In the genomic region with DNA sequence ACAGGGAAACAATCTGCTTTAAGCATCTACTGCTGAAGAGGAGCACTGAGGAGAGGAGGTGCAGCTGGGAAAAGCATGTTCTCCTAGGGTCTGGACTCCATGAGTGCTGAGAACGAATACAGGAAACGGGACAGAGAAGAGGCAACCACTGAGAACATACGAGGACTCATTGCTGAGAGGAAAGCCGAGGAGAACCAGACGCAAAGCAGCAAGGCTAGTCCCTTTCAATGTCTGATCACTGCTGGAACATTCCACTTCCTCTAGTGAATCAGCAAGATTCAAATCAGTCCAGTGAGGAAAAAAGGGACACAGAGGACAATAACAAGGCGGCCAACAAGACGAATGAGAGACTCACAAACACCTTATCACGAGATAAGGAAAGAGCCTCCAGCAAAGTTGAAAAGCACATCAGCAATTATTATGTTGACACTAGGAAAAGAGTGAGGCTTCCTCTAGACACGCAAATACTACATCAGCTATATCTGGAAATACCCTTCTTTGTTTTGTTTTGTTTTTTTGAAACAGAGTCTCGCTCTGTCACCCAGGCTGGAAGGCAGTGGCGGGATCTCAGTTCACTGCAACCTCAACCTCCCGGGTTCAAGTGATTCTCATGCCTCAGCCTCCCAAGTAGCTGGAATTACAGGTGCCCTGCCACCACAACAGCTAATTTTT, we compare ENCODE assay signal across 10 cellular contexts. TPM values are rescaled to one million over a fixed set of nuclear protein-coding genes. Genes with fewer than 3 reads are reported as not detected.
A peak's percentile ranks its signal among the peaks of the same experiment; 100 is the strongest.
DNase-seq lines count a peak whose midpoint lies in the region; ATAC-seq and TF ChIP-seq lines count a peak whose summit lies in the region.
"Had no signal": no experiment of that assay in that cellular context is flagged by ENCODE, and none has a peak within 500 bp of the region (broad histone marks: within the 10 kb centered on the region; RNA-seq: fewer than 3 reads in every experiment).

No MANE protein-coding gene starts in this region.

- no peaks in the 10 kb centered on the region for H3F3A ChIP-seq in PC-9 (ENCODE audit: insufficient read depth, low read depth)

- H3K4me1 ChIP-seq in BLaER1 treated with 17β-estradiol and CSF1 and Interleukin-3, amounts not matched to agents 10 nM and 100 nM = peaks cover 0 to 43% (median 7%) of the 10 kb centered on the region in 10 experiments; a peak in 13 of 20 replicates
- H3K4me1 ChIP-seq in PC-9 (replicated peaks; ENCODE audit: insufficient read depth) (no peaks in the 10 kb centered on the region), endodermal cell (ENCODE audit: control insufficient read depth, insufficient read depth, low read length) (no peaks in the 10 kb centered on the region), neuronal stem cell (ENCODE audit: control insufficient read depth in 2 of 2, insufficient read depth in 1 of 2, low read depth in 1 of 2, low read length in 2 of 2) (no peaks in the 10 kb centered on the region)

- no peaks in the 10 kb centered on the region for H3K79me1 ChIP-seq in neuronal stem cell (ENCODE audit: low read depth, low read length)

- peaks cover 90 to 100% (median 99%) of the 10 kb centered on the region in 11 experiments for H3K36me3 ChIP-seq in BLaER1 treated with 17β-estradiol and CSF1 and Interleukin-3, amounts not matched to agents 10 nM and 100 nM
- peaks cover 16% of the 10 kb centered on the region for H3K36me3 ChIP-seq in PC-9 (ENCODE audit: low read depth)
- peaks cover 66% of the 10 kb centered on the region for H3K36me3 ChIP-seq in endodermal cell (ENCODE audit: control insufficient read depth, insufficient read depth, low read length)
- H3K36me3 ChIP-seq in neuronal stem cell (replicated peaks in 1 of 2; ENCODE audit: control insufficient read depth in 2 of 2, insufficient read depth in 2 of 2, low read length in 2 of 2) = peaks cover 16 to 73% of the 10 kb centered on the region in 2 donors

- H3K36me3 Mint-ChIP-seq in endodermal cell (ENCODE audit: low read depth) = peaks cover 46% of the 10 kb centered on the region
- H3K36me3 Mint-ChIP-seq in natural killer cell treated with Interleukin-12 subunit alpha and Interleukin-12 subunit beta and Interleukin-15 and Interleukin-18, amount 100 ng/mL, for 72 hours = peaks cover 21% of the 10 kb centered on the region

- H3K14ac ChIP-seq in neuronal stem cell (ENCODE audit: low read length) = no peak overlapping the region

- no peak overlapping the region for H3K4me3 ChIP-seq in BLaER1 treated with 17β-estradiol and CSF1 and Interleukin-3, amounts not matched to agents 10 nM and 100 nM
- H3K4me3 ChIP-seq in PC-9 (no peak overlapping the region), endodermal cell (ENCODE audit: low read length) (no peak overlapping the region), neuronal stem cell (ENCODE audit: low read length in 2 of 2) (no peak overlapping the region)

- H3K4ac ChIP-seq in neuronal stem cell (ENCODE audit: low read length) = no peak overlapping the region

- no peak overlapping the region for H2BK12ac ChIP-seq in neuronal stem cell (ENCODE audit: low read length)

- no peaks in the 10 kb centered on the region for H3K27me3 Mint-ChIP-seq in endodermal cell (ENCODE audit: insufficient read depth)
- no peaks in the 10 kb centered on the region for H3K27me3 Mint-ChIP-seq in natural killer cell treated with Interleukin-12 subunit alpha and Interleukin-12 subunit beta and Interleukin-15 and Interleukin-18, amount 100 ng/mL, for 72 hours

- BruUV-seq in PC-9 (replicated peaks; lab: Mats Ljungman, UMichigan) = no TSS peak

- H3K9me3 ChIP-seq in BLaER1 treated with 17β-estradiol and CSF1 and Interleukin-3, amounts not matched to agents 10 nM and 100 nM (replicated peaks in 1 of 11) = no peaks in the 10 kb centered on the region
- H3K9me3 ChIP-seq in PC-9 (ENCODE audit: insufficient read depth, low read depth) = no peaks in the 10 kb centered on the region
- no peaks in the 10 kb centered on the region for H3K9me3 ChIP-seq in endodermal cell (ENCODE audit: control insufficient read depth, low read length)
- H3K9me3 ChIP-seq in neuronal stem cell (replicated peaks in 1 of 2; ENCODE audit: control insufficient read depth in 2 of 2, insufficient read depth in 1 of 2, low read depth in 1 of 2, low read length in 2 of 2) = no peaks in the 10 kb centered on the region

- CTCF ChIA-PET in PC-9 (lab: Charles Lee) = no interaction called here

- H2BK15ac ChIP-seq in neuronal stem cell (ENCODE audit: low read length) = no peak overlapping the region

- no peak overlapping the region for H3K18ac ChIP-seq in neuronal stem cell (ENCODE audit: low read length)

- peak overlapping the region in 5 of 11 experiments; percentile 3 to 50 (median 38); a peak in 7 of 22 replicates for H3K9ac ChIP-seq in BLaER1 treated with 17β-estradiol and CSF1 and Interleukin-3, amounts not matched to agents 10 nM and 100 nM
- H3K9ac ChIP-seq in endodermal cell (ENCODE audit: extremely low read depth, low read length, poor library complexity, severe bottlenecking) (no peak overlapping the region), neuronal stem cell (ENCODE audit: low read depth, low read length, poor library complexity) (no peak overlapping the region)

- peak overlapping the region; percentile 52 for H3K27ac Mint-ChIP-seq in endodermal cell
- H3K27ac Mint-ChIP-seq in natural killer cell treated with Interleukin-12 subunit alpha and Interleukin-12 subunit beta and Interleukin-15 and Interleukin-18, amount 100 ng/mL, for 72 hours = peak overlapping the region; percentile 19 to 44

- H3K79me2 ChIP-seq in PC-9 (ENCODE audit: low read depth) = no peaks in the 10 kb centered on the region

- WGBS in endodermal cell (ENCODE audit: insufficient coverage in 1 of 2, insufficient read length in 1 of 2), 2 experiments = 80 to 84% methylated on average over 12 of the region's 12 CpGs
- no CpG with 5 or more reads among the region's 12 CpGs for WGBS in neuronal stem cell (ENCODE audit: extremely low coverage in 2 of 2, insufficient read length in 2 of 2, insufficient replicate concordance in 1 of 2), 2 donors

- no peak overlapping the region for H3K4me3 Mint-ChIP-seq in endodermal cell
- H3K4me3 Mint-ChIP-seq in natural killer cell treated with Interleukin-12 subunit alpha and Interleukin-12 subunit beta and Interleukin-15 and Interleukin-18, amount 100 ng/mL, for 72 hours = no peak overlapping the region

- peak in 1 of 2 experiments; percentile 41 for DNase-seq in PC-9
- DNase-seq in endodermal cell = no peak
- no peak for DNase-seq in natural killer cell treated with Interleukin-12 subunit alpha and Interleukin-12 subunit beta and Interleukin-15 and Interleukin-18, amount 100 ng/mL, for 72 hours (ENCODE audit: low spot score)
- DNase-seq in neuronal stem cell (ENCODE audit: low spot score) = no peak
- no peak for DNase-seq in DMS79 (lab: John Stamatoyannopoulos, UW)
- no peak for DNase-seq in DMS53 treated with DMSO at 0.1 percent for 48 hours (lab: John Stamatoyannopoulos, UW; ENCODE audit: unreplicated experiment)
- DNase-seq: effector CD8-positive, alpha-beta T cell; NCI-H1417 treated with DMSO at 0.1 percent for 48 hours had no signal

- H2AFZ ChIP-seq in PC-9 (no peak overlapping the region), neuronal stem cell (ENCODE audit: low read length) (no peak overlapping the region)

- no peaks in the 10 kb centered on the region for H3K9me3 Mint-ChIP-seq in endodermal cell
- H3K9me3 Mint-ChIP-seq in natural killer cell treated with Interleukin-12 subunit alpha and Interleukin-12 subunit beta and Interleukin-15 and Interleukin-18, amount 100 ng/mL, for 72 hours = no peaks in the 10 kb centered on the region

- no peaks in the 10 kb centered on the region for H3K27me3 ChIP-seq in BLaER1 treated with 17β-estradiol and CSF1 and Interleukin-3, amounts not matched to agents 10 nM and 100 nM
- H3K27me3 ChIP-seq in PC-9 (ENCODE audit: insufficient read depth, low read depth) = no peaks in the 10 kb centered on the region
- no peaks in the 10 kb centered on the region for H3K27me3 ChIP-seq in endodermal cell (ENCODE audit: control insufficient read depth, insufficient read depth, low read length, poor library complexity, severe bottlenecking)
- H3K27me3 ChIP-seq in neuronal stem cell (ENCODE audit: control insufficient read depth in 3 of 3, insufficient read depth in 3 of 3, low read depth in 1 of 3, low read length in 3 of 3) = no peaks in the 10 kb centered on the region

- no peak overlapping the region for H2AK5ac ChIP-seq in neuronal stem cell (ENCODE audit: low read depth, low read length)

- no peak overlapping the region for H4K8ac ChIP-seq in neuronal stem cell (ENCODE audit: low read depth, low read length)

- no peaks in the 10 kb centered on the region for H3K9me2 ChIP-seq in PC-9 (ENCODE audit: insufficient read depth)

- no peak overlapping the region for H3K23ac ChIP-seq in neuronal stem cell (ENCODE audit: low read depth, low read length, poor library complexity)

- intact Hi-C loops in PC-9 (cut with micrococcal nuclease; ENCODE audit: unreplicated experiment) = no loop called here

- no peak overlapping the region for H2BK5ac ChIP-seq in neuronal stem cell (ENCODE audit: low read length)

- H4K20me1 ChIP-seq in BLaER1 treated with 17β-estradiol and CSF1 and Interleukin-3, amounts not matched to agents 10 nM and 100 nM = peaks cover 0 to 24% (median 4%) of the 10 kb centered on the region in 11 experiments; a peak in 8 of 22 replicates
- no peaks in the 10 kb centered on the region; the same call in 1 of the 2 replicates for H4K20me1 ChIP-seq in PC-9 (ENCODE audit: insufficient read depth)

- peak overlapping the region in 5 of 11 experiments; percentile 29 to 72 (median 48); a peak in 9 of 22 replicates for H3K4me2 ChIP-seq in BLaER1 treated with 17β-estradiol and CSF1 and Interleukin-3, amounts not matched to agents 10 nM and 100 nM
- H3K4me2 ChIP-seq in PC-9 (no peak overlapping the region), neuronal stem cell (ENCODE audit: insufficient read depth, low read length, poor library complexity, severe bottlenecking) (no peak overlapping the region)

- H2BK120ac ChIP-seq in neuronal stem cell (ENCODE audit: low read depth, low read length) = no peak overlapping the region

- TF ChIP-seq CTCF in PC-9 (conservative IDR thresholded peaks at IDR 0.05) = no peak
- no peak for TF ChIP-seq CTCF in endodermal cell (conservative IDR thresholded peaks at IDR 0.05)

- POLR2A ChIA-PET in PC-9 (lab: Charles Lee; ENCODE audit: unreplicated experiment) = interaction anchor here (0.7 kb wide), 1 partner anchor 44 kb away, joined by 3 read pairs; no protein-coding TSS in a partner anchor

- H3K4me1 Mint-ChIP-seq in endodermal cell = no peaks in the 10 kb centered on the region
- peaks cover 5 to 6% of the 10 kb centered on the region in 2 donors for H3K4me1 Mint-ChIP-seq in natural killer cell treated with Interleukin-12 subunit alpha and Interleukin-12 subunit beta and Interleukin-15 and Interleukin-18, amount 100 ng/mL, for 72 hours (ENCODE audit: low read depth in 2 of 2)

- H3K27ac ChIP-seq in BLaER1 treated with 17β-estradiol and CSF1 and Interleukin-3, amounts not matched to agents 10 nM and 100 nM = peak overlapping the region in 6 of 11 experiments; percentile 0 to 64 (median 44); a peak in 9 of 22 replicates
- H3K27ac ChIP-seq in PC-9 (peak overlapping the region; percentile 18; the same call in 1 of the 2 replicates), endodermal cell (ENCODE audit: low read depth, low read length) (no peak overlapping the region), neuronal stem cell (replicated peaks; ENCODE audit: low read length) (no peak overlapping the region)

- ATAC-seq in natural killer cell treated with Interleukin-12 subunit alpha and Interleukin-12 subunit beta and Interleukin-15 and Interleukin-18, amount 100 ng/mL, for 72 hours = no peak
- ATAC-seq in GM18519 (IDR thresholded peaks at IDR 0.05; ENCODE audit: low FRiP score, unreplicated experiment) = no peak

- H4K91ac ChIP-seq in neuronal stem cell (ENCODE audit: low read depth, low read length, poor library complexity) = no peak overlapping the region

RNA-seq across cellular contexts. Expression of a gene that starts 41.6 kb away (rescaled TPM):
- total RNA-seq in PC-9 (2021) (39.5 and 42.9 TPM in 2 replicates), endodermal cell (10 to 100 TPM; 21.5 to 29.4 TPM)
- 15.0 TPM for polyA plus RNA-seq in endodermal cell (2013, experiment 1 of 2)
- polyA plus RNA-seq in endodermal cell (2013, experiment 2 of 2) = 14.1 TPM
- 10 to 100 TPM; 65.0 to 96.3 TPM for total RNA-seq in natural killer cell treated with Interleukin-12 subunit alpha and Interleukin-12 subunit beta and Interleukin-15 and Interleukin-18, amount 100 ng/mL, for 72 hours
- polyA plus RNA-seq in neuronal stem cell (2013, experiment 1 of 2) = 4.7 TPM
- polyA plus RNA-seq in neuronal stem cell (2013, experiment 2 of 2) = 4.5 TPM

RNA-seq across cellular contexts. Expression of a gene that starts 41.7 kb away (rescaled TPM):
- total RNA-seq in PC-9 (2021) = 40.5 and 52.4 TPM in 2 replicates
- total RNA-seq in endodermal cell = 1 to 10 TPM; 6.7 to 6.8 TPM
- polyA plus RNA-seq in endodermal cell (2013, experiment 1 of 2) = 18.3 TPM
- polyA plus RNA-seq in endodermal cell (2013, experiment 2 of 2) = 15.6 TPM
- 10 to 100 TPM in 1 of 2 donors, 1 to 10 TPM in 1; 7.2 to 13.2 TPM for total RNA-seq in natural killer cell treated with Interleukin-12 subunit alpha and Interleukin-12 subunit beta and Interleukin-15 and Interleukin-18, amount 100 ng/mL, for 72 hours
- polyA plus RNA-seq in neuronal stem cell (2013, experiment 1 of 2) = 9.0 TPM
- polyA plus RNA-seq in neuronal stem cell (2013, experiment 2 of 2) = 8.8 TPM

Comparison
In these comparisons a context has a peak if more than half of its experiments do, and no peak if none do; other contexts are left out.
1. H3K27ac ChIP-seq: peak in BLaER1 treated with 17β-estradiol and CSF1 and Interleukin-3, amounts not matched to agents 10 nM and 100 nM (6 of 11) and PC-9 (single experiment); none in endodermal cell (single experiment) and neuronal stem cell (single experiment).